1 cellular context compared by ENCODE assay signal in genomic region chr6:32895006-32895345, GRCh38.
TF ChIP-seq lines count a peak whose summit lies in the region.

No MANE protein-coding gene starts in this region.

TF ChIP-seq in GM12878, 131 proteins besides CTCF, POLR2A, EP300 and RAD21 (continued from another document):
- TF ChIP-seq NKRF (conservative IDR thresholded peaks at IDR 0.05) = no peak
- TF ChIP-seq PML (IDR thresholded peaks at IDR 0.05; ENCODE audit: low read length) = no peak
- no peak for TF ChIP-seq ZBTB11 (CRISPR knock-in tag; IDR thresholded peaks at IDR 0.05)
